ENCODE assay signal across 20 cellular contexts in genomic region chr6:167402195-167402686, GRCh38.
"Had no signal": no experiment of that assay in that cellular context is flagged by ENCODE, and none has a peak within 500 bp of the region (broad histone marks: within the 10 kb centered on the region; RNA-seq: fewer than 3 reads in every experiment).

No MANE protein-coding gene starts in this region.

- H3K27me3 ChIP-seq: pancreas, right atrium auricular region, uterus had no signal

- H3K36me3 ChIP-seq: gastroesophageal sphincter, heart left ventricle, lower lobe of right lung, pancreas, right atrium auricular region, tibial artery, uterus had no signal

- H3K4me3 ChIP-seq: dorsolateral prefrontal cortex, gastroesophageal sphincter, heart left ventricle, lower lobe of right lung, pancreas, psoas muscle, right atrium auricular region, tibial artery, uterus had no signal

- ATAC-seq: activated CD4-positive, CD25-positive, alpha-beta regulatory T cell treated with anti-CD3 and anti-CD28 coated beads, Interleukin-2, amount 50 U/mL, for 24 hours; naive thymus-derived CD8-positive, alpha-beta T cell; psoas muscle had no signal

- H3K9me3 ChIP-seq: gastroesophageal sphincter, heart left ventricle, lower lobe of right lung, pancreas, psoas muscle, right atrium auricular region, tibial artery, uterus had no signal

- DNase-seq: activated gamma-delta T cell treated with Interleukin-2 at 50 U/mL for 16 hours; activated T-cell treated with anti-CD3 and anti-CD28 coated beads, Interleukin-2, amount 50 U/mL, for 1 hour; aorta; central memory CD4-positive, alpha-beta T cell; dorsolateral prefrontal cortex; naive thymus-derived CD8-positive, alpha-beta T cell; pancreas; psoas muscle; stimulated activated CD4-positive, alpha-beta T cell treated with anti-CD3 and anti-CD28 coated beads, Interleukin-1b, Interleukin-23, amount 100 ng/mL, for 48 hours; substantia nigra; tibial artery; uterus had no signal

- FAIRE-seq: keratinocyte, pancreas had no signal

- H3K4me1 ChIP-seq: gastroesophageal sphincter, heart left ventricle, lower lobe of right lung, pancreas, psoas muscle, right atrium auricular region, tibial artery, uterus had no signal

- H3K27ac ChIP-seq: dorsolateral prefrontal cortex, epithelial cell of prostate, gastroesophageal sphincter, heart left ventricle, lower lobe of right lung, pancreas, psoas muscle, right atrium auricular region, tibial artery, uterus, VCaP had no signal
